1 cellular context compared by ENCODE assay signal in the genomic region with DNA sequence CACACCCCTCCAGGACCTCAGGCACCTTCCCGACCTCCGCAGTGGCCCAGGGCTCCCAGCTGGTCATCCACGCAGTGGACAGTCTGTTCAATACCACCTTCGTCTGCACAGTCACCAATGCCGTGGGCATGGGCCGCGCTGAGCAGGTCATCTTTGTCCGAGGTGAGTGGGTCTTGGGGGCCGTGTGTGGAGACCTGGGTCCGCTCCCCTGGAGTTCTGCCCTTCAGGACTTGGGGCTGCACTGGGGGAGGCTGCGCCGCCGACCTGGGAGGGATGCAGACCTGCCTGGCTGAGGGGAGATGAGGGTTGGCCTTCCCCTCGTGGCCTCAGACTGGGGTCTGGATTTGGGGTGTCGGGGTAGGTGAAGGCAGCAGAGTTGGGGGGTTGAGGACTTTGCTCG.
TF ChIP-seq lines count a peak whose summit lies in the region.

No MANE protein-coding gene starts in this region.

TF ChIP-seq in H1, 55 proteins besides CTCF, POLR2A, EP300 and RAD21:
- TF ChIP-seq GTF2F1 (IDR thresholded peaks at IDR 0.05; ENCODE audit: borderline replicate concordance, low read depth, low read length) (no peak), SRF (IDR thresholded peaks at IDR 0.05; ENCODE audit: low read depth, low read length) (no peak), SIRT6 (IDR thresholded peaks at IDR 0.05; ENCODE audit: low read length) (no peak), TEAD4 (IDR thresholded peaks at IDR 0.05; ENCODE audit: low read depth, low read length) (no peak), TBP (IDR thresholded peaks at IDR 0.05; ENCODE audit: low read depth, low read length) (no peak), CBX8 (IDR thresholded peaks at IDR 0.05; ENCODE audit: borderline replicate concordance, low read depth, low read length) (no peak), NRF1 (IDR thresholded peaks at IDR 0.05; ENCODE audit: low read depth, low read length) (no peak)
